ENCODE assay signal across 14 cellular contexts in the genomic region with DNA sequence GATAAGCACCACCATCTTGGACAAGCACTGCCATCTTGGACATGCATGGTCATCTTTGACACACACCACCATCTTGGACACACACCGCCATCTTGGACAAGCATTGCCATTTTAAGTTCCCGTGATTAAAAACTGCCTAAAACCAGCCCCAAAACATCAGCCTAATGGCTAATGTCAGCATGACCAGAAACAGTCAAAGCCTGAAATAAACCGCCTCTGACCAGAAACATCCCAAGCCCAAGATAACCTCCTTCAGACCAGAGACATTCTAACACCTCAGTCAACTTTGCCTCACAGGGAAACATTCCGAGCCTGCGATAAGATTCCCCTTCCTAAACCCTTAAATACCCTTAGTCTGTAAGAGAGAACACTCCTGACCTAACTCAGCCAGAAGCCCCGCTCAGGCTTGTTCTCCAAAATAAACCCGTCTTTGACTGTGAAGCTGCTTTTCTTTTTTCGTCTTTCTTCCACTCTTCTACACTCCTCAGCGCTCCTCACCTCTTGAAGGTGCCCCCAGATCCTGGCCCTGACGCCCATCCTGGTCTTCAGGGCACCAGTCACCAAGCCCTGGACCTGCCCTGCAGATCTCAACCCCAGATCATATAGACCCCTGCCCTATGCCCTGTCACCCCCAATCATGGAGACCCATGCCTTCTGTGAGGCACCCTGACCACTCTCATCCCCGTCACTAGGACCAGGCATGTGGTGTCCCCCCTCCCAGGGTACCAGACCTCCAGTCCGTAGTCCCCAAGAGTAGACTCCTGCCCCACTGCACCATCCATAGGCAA. TPM values are rescaled to one million over a fixed set of nuclear protein-coding genes. Genes with fewer than 3 reads are reported as not detected.
DNase-seq lines count a peak whose midpoint lies in the region; ATAC-seq, FAIRE-seq and TF ChIP-seq lines count a peak whose summit lies in the region.
"Had no signal": no experiment of that assay in that cellular context is flagged by ENCODE, and none has a peak within 500 bp of the region (broad histone marks: within the 10 kb centered on the region; RNA-seq: fewer than 3 reads in every experiment).

No MANE protein-coding gene starts in this region.

- POLR2A ChIA-PET in activated CD4-positive, alpha-beta T cell treated with anti-CD3 and anti-CD28 coated beads, Interleukin-2, amount 10 ng/mL, durations not matched to agents 7 days and 5 days (lab: Charles Lee), result no interaction called here

- H3K27ac Mint-ChIP-seq in activated CD4-positive, alpha-beta T cell treated with anti-CD3 and anti-CD28 coated beads, Interleukin-2, amount 10 ng/mL, durations not matched to agents 7 days and 5 days, result no peak overlapping the region
- H3K27ac Mint-ChIP-seq in immature natural killer cell, result peak overlapping the region in 5 of 6 donors; percentile 4 to 69 (median 54)
- peak overlapping the region; percentile 27 for H3K27ac Mint-ChIP-seq in stimulated activated memory B cell treated with anti-CD40 and anti-IgM and Interleukin-4, amounts not matched to agents 10 μg/mL and 1 μg/mL and 100 μg/mL, for 72 hours
- H3K27ac Mint-ChIP-seq: activated naive CD8-positive, alpha-beta T cell; nephron progenitor cell had no signal

- ATAC-seq in stimulated activated memory B cell treated with anti-CD40 and anti-IgM and Interleukin-4, amounts not matched to agents 10 μg/mL and 1 μg/mL and 100 μg/mL, for 72 hours, result no peak
- no peak for ATAC-seq in GM18870 (IDR thresholded peaks at IDR 0.05; ENCODE audit: unreplicated experiment)
- ATAC-seq: left colon had no signal

- H3K36me3 Mint-ChIP-seq in activated CD4-positive, alpha-beta T cell treated with anti-CD3 and anti-CD28 coated beads, Interleukin-2, amount 10 ng/mL, durations not matched to agents 7 days and 5 days (ENCODE audit: low read depth), result peaks cover 55% of the 10 kb centered on the region
- H3K36me3 Mint-ChIP-seq in immature natural killer cell, result peaks cover 14 to 35% (median 26%) of the 10 kb centered on the region in 3 donors
- peaks cover 55% of the 10 kb centered on the region for H3K36me3 Mint-ChIP-seq in stimulated activated memory B cell treated with anti-CD40 and anti-IgM and Interleukin-4, amounts not matched to agents 10 μg/mL and 1 μg/mL and 100 μg/mL, for 72 hours

- peak; percentile 5 for DNase-seq in activated CD4-positive, alpha-beta T cell treated with anti-CD3 and anti-CD28 coated beads, Interleukin-2, amount 10 ng/mL, durations not matched to agents 7 days and 5 days
- DNase-seq in activated CD4-positive, alpha-beta T cell treated with anti-CD3 and anti-CD28 coated beads for 1 hour, result no peak
- DNase-seq in activated CD8-positive, alpha-beta memory T cell treated with anti-CD3 and anti-CD28 coated beads for 24 hours, result peak; percentile 53
- DNase-seq in immature natural killer cell (no peak), HTR-8/SVneo (ENCODE audit: insufficient read length, low spot score) (no peak), foreskin fibroblast (no peak)
- DNase-seq: caudate nucleus, left colon, MM.1S, NCI-H2171, nephron progenitor cell had no signal

- no peak overlapping the region for H3K4me3 ChIP-seq in foreskin fibroblast (ENCODE audit: low read depth in 1 of 2, low read length in 2 of 2)

- H3K4me3 Mint-ChIP-seq in activated CD4-positive, alpha-beta T cell treated with anti-CD3 and anti-CD28 coated beads, Interleukin-2, amount 10 ng/mL, durations not matched to agents 7 days and 5 days, result no peak overlapping the region
- peak overlapping the region in 1 of 5 donors; percentile 33 for H3K4me3 Mint-ChIP-seq in immature natural killer cell
- no peak overlapping the region for H3K4me3 Mint-ChIP-seq in stimulated activated memory B cell treated with anti-CD40 and anti-IgM and Interleukin-4, amounts not matched to agents 10 μg/mL and 1 μg/mL and 100 μg/mL, for 72 hours
- H3K4me3 Mint-ChIP-seq: activated naive CD8-positive, alpha-beta T cell; nephron progenitor cell had no signal

- peaks cover 13% of the 10 kb centered on the region for H3K4me1 Mint-ChIP-seq in activated CD4-positive, alpha-beta T cell treated with anti-CD3 and anti-CD28 coated beads, Interleukin-2, amount 10 ng/mL, durations not matched to agents 7 days and 5 days
- H3K4me1 Mint-ChIP-seq in immature natural killer cell, result peaks cover 36 to 42% of the 10 kb centered on the region in 2 donors
- H3K4me1 Mint-ChIP-seq in stimulated activated memory B cell treated with anti-CD40 and anti-IgM and Interleukin-4, amounts not matched to agents 10 μg/mL and 1 μg/mL and 100 μg/mL, for 72 hours, result peaks cover 61% of the 10 kb centered on the region
- H3K4me1 Mint-ChIP-seq: nephron progenitor cell had no signal

- no peaks in the 10 kb centered on the region for H3K27me3 Mint-ChIP-seq in activated CD4-positive, alpha-beta T cell treated with anti-CD3 and anti-CD28 coated beads, Interleukin-2, amount 10 ng/mL, durations not matched to agents 7 days and 5 days
- H3K27me3 Mint-ChIP-seq in immature natural killer cell (ENCODE audit: low read depth in 3 of 3), result peaks cover 18 to 37% (median 29%) of the 10 kb centered on the region in 3 donors
- H3K27me3 Mint-ChIP-seq in stimulated activated memory B cell treated with anti-CD40 and anti-IgM and Interleukin-4, amounts not matched to agents 10 μg/mL and 1 μg/mL and 100 μg/mL, for 72 hours, result no peaks in the 10 kb centered on the region
- H3K27me3 Mint-ChIP-seq: activated naive CD8-positive, alpha-beta T cell had no signal

- CTCF ChIA-PET in activated CD4-positive, alpha-beta T cell treated with anti-CD3 and anti-CD28 coated beads, Interleukin-2, amount 10 ng/mL, durations not matched to agents 7 days and 5 days (lab: Charles Lee), result no interaction called here

- FAIRE-seq in HTR-8/SVneo (lab: Jason Lieb, UNC), result no peak

- H3K9me3 Mint-ChIP-seq in activated CD4-positive, alpha-beta T cell treated with anti-CD3 and anti-CD28 coated beads, Interleukin-2, amount 10 ng/mL, durations not matched to agents 7 days and 5 days, result peaks cover 48% of the 10 kb centered on the region
- peaks cover 4 to 14% (median 8%) of the 10 kb centered on the region in 6 donors for H3K9me3 Mint-ChIP-seq in immature natural killer cell
- H3K9me3 Mint-ChIP-seq in stimulated activated memory B cell treated with anti-CD40 and anti-IgM and Interleukin-4, amounts not matched to agents 10 μg/mL and 1 μg/mL and 100 μg/mL, for 72 hours, result peaks cover 25% of the 10 kb centered on the region

- no peak for TF ChIP-seq CTCF in foreskin fibroblast (IDR thresholded peaks at IDR 0.05; ENCODE audit: low read depth, low read length)

RNA-seq across cellular contexts. Expression of gene ASMTL, which starts 3.7 kb away (rescaled TPM):
- 10 to 100 TPM; 30.7 to 33.9 TPM for total RNA-seq in activated CD4-positive, alpha-beta T cell treated with anti-CD3 and anti-CD28 coated beads, Interleukin-2, amount 10 ng/mL, durations not matched to agents 7 days and 5 days
- 10 to 100 TPM; 58.1 to 68.6 (median 67.1) TPM for polyA plus RNA-seq in immature natural killer cell

RNA-seq across cellular contexts. Expression of gene SLC25A6, which starts 57.1 kb away (rescaled TPM):
- 100 to 1,000 TPM; 259 to 261 TPM for total RNA-seq in activated CD4-positive, alpha-beta T cell treated with anti-CD3 and anti-CD28 coated beads, Interleukin-2, amount 10 ng/mL, durations not matched to agents 7 days and 5 days
- 100 to 1,000 TPM; 330 to 354 (median 347) TPM for polyA plus RNA-seq in immature natural killer cell

Comparison
In these comparisons a context has a peak if more than half of its experiments do, and no peak if none do; other contexts are left out.
1. DNase-seq: peak in activated CD4-positive, alpha-beta T cell treated with anti-CD3 and anti-CD28 coated beads, Interleukin-2, amount 10 ng/mL, durations not matched to agents 7 days and 5 days (single experiment) and activated CD8-positive, alpha-beta memory T cell treated with anti-CD3 and anti-CD28 coated beads for 24 hours (single experiment); none in activated CD4-positive, alpha-beta T cell treated with anti-CD3 and anti-CD28 coated beads for 1 hour (single experiment), immature natural killer cell (0 of 3), HTR-8/SVneo (single experiment) and foreskin fibroblast (0 of 2).